ENCODE assay signal across 10 cellular contexts in the genomic region with DNA sequence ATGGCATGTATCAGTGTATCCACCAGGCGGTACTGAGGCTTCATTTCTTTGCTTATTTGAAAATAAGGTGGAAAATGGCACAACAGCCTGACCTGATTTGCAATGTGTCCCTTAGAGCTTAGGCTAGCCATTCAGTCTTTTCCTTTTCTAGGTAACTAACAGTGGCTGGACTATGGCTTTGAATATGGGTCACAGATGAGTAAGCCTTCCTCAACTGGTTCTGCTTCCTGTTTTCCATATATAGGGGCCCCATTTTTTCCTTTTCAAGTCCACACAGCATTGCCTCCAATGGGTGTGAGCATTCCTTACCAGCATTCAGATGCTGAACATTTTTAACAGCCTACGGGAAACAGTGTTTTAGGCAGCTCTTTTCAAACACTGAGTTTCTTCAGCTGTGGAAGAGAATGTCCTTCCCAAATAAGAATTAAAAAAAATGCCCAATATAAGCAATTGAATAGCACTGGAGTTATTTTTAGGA. TPM values are rescaled to one million over a fixed set of nuclear protein-coding genes. Genes with fewer than 3 reads are reported as not detected.
A peak's percentile ranks its signal among the peaks of the same experiment; 100 is the strongest.
DNase-seq lines count a peak whose midpoint lies in the region; ATAC-seq and TF ChIP-seq lines count a peak whose summit lies in the region.
"Had no signal": no experiment of that assay in that cellular context is flagged by ENCODE, and none has a peak within 500 bp of the region (broad histone marks: within the 10 kb centered on the region; RNA-seq: fewer than 3 reads in every experiment).

No MANE protein-coding gene starts in this region.

- H3K9ac ChIP-seq in endodermal cell (ENCODE audit: extremely low read depth, low read length, poor library complexity, severe bottlenecking) = no peak overlapping the region
- H3K9ac ChIP-seq in muscle layer of colon (ENCODE audit: low read length) = no peak overlapping the region

- H3K9me3 ChIP-seq in endodermal cell (ENCODE audit: control insufficient read depth, low read length) (no peaks in the 10 kb centered on the region), muscle layer of colon (ENCODE audit: low read length) (no peaks in the 10 kb centered on the region)
- H3K9me3 ChIP-seq in CD4-positive, alpha-beta memory T cell (ENCODE audit: control insufficient read depth in 1 of 2, low read length in 2 of 2) = no peaks in the 10 kb centered on the region

- intact Hi-C loops in CD4-positive, alpha-beta memory T cell (cut with micrococcal nuclease) = no loop called here

- 39 to 71% methylated on average over 2 of the region's 2 CpGs for WGBS in endodermal cell (ENCODE audit: insufficient coverage in 1 of 2, insufficient read length in 1 of 2), 2 experiments

- no peak for TF ChIP-seq CTCF in endodermal cell (conservative IDR thresholded peaks at IDR 0.05)

- H3K27ac Mint-ChIP-seq in endodermal cell = peak overlapping the region; percentile 75
- H3K27ac Mint-ChIP-seq in CD4-positive, alpha-beta memory T cell = peak overlapping the region in 1 of 7 donors; percentile 10

- H3K4me1 Mint-ChIP-seq in endodermal cell = peaks cover 30% of the 10 kb centered on the region
- peaks cover 21 to 38% (median 28%) of the 10 kb centered on the region in 4 donors for H3K4me1 Mint-ChIP-seq in CD4-positive, alpha-beta memory T cell

- ATAC-seq in HG03175 (IDR thresholded peaks at IDR 0.05; ENCODE audit: unreplicated experiment) = no peak

- H3K4me3 ChIP-seq in endodermal cell (ENCODE audit: low read length) (no peak overlapping the region), muscle layer of colon (ENCODE audit: low read depth in 1 of 2, low read length in 2 of 2) (peak overlapping the region in 1 of 2 donors; percentile 28)
- no peak overlapping the region for H3K4me3 ChIP-seq in CD4-positive, alpha-beta memory T cell (ENCODE audit: low read length in 2 of 2)

- peak; percentile 15 for DNase-seq in Ammon's horn (ENCODE audit: low spot score)
- DNase-seq in NCI-H526 (lab: John Stamatoyannopoulos, UW) = peak; percentile 89 to 91
- no peak for DNase-seq in endodermal cell
- DNase-seq in CD4-positive, alpha-beta memory T cell = no peak
- DNase-seq in stimulated activated CD4-positive, alpha-beta T cell treated with anti-CD3 and anti-CD28 coated beads, Interleukin-2, amount 100 ng/mL, for 24 hours = no peak
- no peak for DNase-seq in cerebellum (ENCODE audit: low spot score)
- DNase-seq: posterior cingulate gyrus, RPMI8226 had no signal

- peaks cover 3% of the 10 kb centered on the region for H3K36me3 Mint-ChIP-seq in endodermal cell (ENCODE audit: low read depth)
- H3K36me3 Mint-ChIP-seq in CD4-positive, alpha-beta memory T cell = peaks cover 0 to 10% of the 10 kb centered on the region in 2 donors

- CTCF ChIA-PET in CD4-positive, alpha-beta memory T cell (lab: Charles Lee; ENCODE audit: partially characterized antibody) = no interaction called here

- no peaks in the 10 kb centered on the region for H3K36me3 ChIP-seq in endodermal cell (ENCODE audit: control insufficient read depth, insufficient read depth, low read length)
- no peaks in the 10 kb centered on the region for H3K36me3 ChIP-seq in muscle layer of colon (ENCODE audit: insufficient read depth, low read length)
- no peaks in the 10 kb centered on the region for H3K36me3 ChIP-seq in CD4-positive, alpha-beta memory T cell (ENCODE audit: insufficient read depth, low read length)

- H3K27me3 ChIP-seq in endodermal cell (ENCODE audit: control insufficient read depth, insufficient read depth, low read length, poor library complexity, severe bottlenecking) (no peaks in the 10 kb centered on the region), muscle layer of colon (ENCODE audit: control insufficient read depth in 1 of 2, insufficient read depth in 2 of 2, low read length in 2 of 2) (no peaks in the 10 kb centered on the region)
- H3K27me3 ChIP-seq in CD4-positive, alpha-beta memory T cell (ENCODE audit: insufficient read depth, low read length) = no peaks in the 10 kb centered on the region

- H3K4me1 ChIP-seq in endodermal cell (ENCODE audit: control insufficient read depth, insufficient read depth, low read length) (peaks cover 6% of the 10 kb centered on the region), muscle layer of colon (ENCODE audit: insufficient read depth, low read length) (peaks cover 32% of the 10 kb centered on the region)
- H3K4me1 ChIP-seq in CD4-positive, alpha-beta memory T cell (ENCODE audit: insufficient read depth, low read length) = peaks cover 12% of the 10 kb centered on the region

- H3K27ac ChIP-seq in endodermal cell (ENCODE audit: low read depth, low read length) = peak overlapping the region; percentile 48
- peak overlapping the region; percentile 54 for H3K27ac ChIP-seq in muscle layer of colon (ENCODE audit: low read depth, low read length)
- no peak overlapping the region for H3K27ac ChIP-seq in CD4-positive, alpha-beta memory T cell (ENCODE audit: low read depth, low read length)

- no peaks in the 10 kb centered on the region for H3K27me3 Mint-ChIP-seq in endodermal cell (ENCODE audit: insufficient read depth)
- H3K27me3 Mint-ChIP-seq in CD4-positive, alpha-beta memory T cell = no peaks in the 10 kb centered on the region

- H3K9me3 Mint-ChIP-seq in endodermal cell = peaks cover 3% of the 10 kb centered on the region
- peaks cover 0 to 2% (median 0%) of the 10 kb centered on the region in 8 donors for H3K9me3 Mint-ChIP-seq in CD4-positive, alpha-beta memory T cell

- POLR2A ChIA-PET in CD4-positive, alpha-beta memory T cell (lab: Charles Lee; ENCODE audit: partially characterized antibody) = interaction anchor here (1.4 kb wide), 1 partner anchor 155 kb away, joined by 4 read pairs; no protein-coding TSS in a partner anchor

- H3K4me3 Mint-ChIP-seq in endodermal cell = no peak overlapping the region
- no peak overlapping the region for H3K4me3 Mint-ChIP-seq in CD4-positive, alpha-beta memory T cell

RNA-seq across cellular contexts. Expression of gene ITGB1, which starts 3.9 kb away (rescaled TPM):
- 100 to 1,000 TPM; 239 to 285 TPM for total RNA-seq in endodermal cell
- polyA plus RNA-seq in endodermal cell (2013, experiment 1 of 2) = 324 TPM
- polyA plus RNA-seq in endodermal cell (2013, experiment 2 of 2) = 351 TPM
- total RNA-seq in CD4-positive, alpha-beta memory T cell = 100 to 1,000 TPM; 420 to 435 TPM
- polyA plus RNA-seq in CD4-positive, alpha-beta memory T cell = 100 to 1,000 TPM; 634 to 758 TPM
- 82.6 TPM for total RNA-seq in cerebellum

Comparison
In these comparisons a context has a peak if more than half of its experiments do, and no peak if none do; other contexts are left out.
1. DNase-seq: peak in Ammon's horn (single experiment) and NCI-H526 (2 of 2); none in endodermal cell (single experiment), CD4-positive, alpha-beta memory T cell (0 of 5), stimulated activated CD4-positive, alpha-beta T cell treated with anti-CD3 and anti-CD28 coated beads, Interleukin-2, amount 100 ng/mL, for 24 hours (0 of 2) and cerebellum (single experiment).